12 cellular contexts compared by ENCODE assay signal in the genomic region with DNA sequence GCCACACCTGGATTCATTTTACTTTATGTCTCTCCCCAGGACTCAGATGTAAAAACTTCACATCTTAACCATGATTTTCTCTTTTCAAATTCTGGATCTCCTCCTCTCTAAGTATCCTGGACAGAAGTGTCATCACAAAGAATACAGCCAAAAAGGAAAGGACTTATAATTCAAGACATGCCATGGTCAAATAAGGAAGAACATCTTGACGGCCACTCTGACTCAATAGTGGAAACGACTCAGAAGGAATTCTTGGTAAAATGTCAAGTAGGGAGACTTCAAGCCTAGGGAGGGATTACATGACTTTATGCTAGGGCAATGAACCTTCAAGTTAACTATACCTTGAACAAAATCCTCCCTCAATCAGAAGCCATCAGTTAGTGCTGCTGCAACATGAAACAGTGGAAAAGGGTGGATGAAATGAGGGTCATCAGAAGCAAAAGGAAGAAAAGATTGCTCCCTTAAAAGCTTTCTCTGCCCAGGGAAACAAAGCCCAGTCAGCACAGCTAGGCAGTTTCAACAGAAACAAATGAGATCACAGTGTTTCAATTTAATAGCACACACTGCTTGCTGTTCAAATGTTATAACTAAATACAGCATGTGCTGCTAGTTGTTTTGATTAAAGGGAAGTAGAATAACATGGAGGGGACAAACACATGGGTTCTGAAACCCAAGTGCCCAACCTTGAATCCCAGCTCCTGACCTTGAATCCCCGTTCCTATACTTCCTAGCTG.
DNase-seq lines count a peak whose midpoint lies in the region; ATAC-seq and TF ChIP-seq lines count a peak whose summit lies in the region.
"Had no signal": no experiment of that assay in that cellular context is flagged by ENCODE, and none has a peak within 500 bp of the region (broad histone marks: within the 10 kb centered on the region; RNA-seq: fewer than 3 reads in every experiment).

No MANE protein-coding gene starts in this region.

- no peak overlapping the region for H2AFZ ChIP-seq in H9 (ENCODE audit: low read length)
- H2AFZ ChIP-seq: neural progenitor cell had no signal

- TF ChIP-seq CTCF in breast epithelium (IDR thresholded peaks at IDR 0.05) (no peak), MCF 10A (IDR thresholded peaks at IDR 0.05; ENCODE audit: unreplicated experiment) (no peak), dorsolateral prefrontal cortex (IDR thresholded peaks at IDR 0.05 in 54 of 56, conservative IDR thresholded peaks at IDR 0.05 in 2 of 56; ENCODE audit: low read depth in 1 of 56, partially characterized antibody in 56 of 56) (no peak), H9 (conservative IDR thresholded peaks at IDR 0.05) (no peak)

- no peak overlapping the region for H3K14ac ChIP-seq in H9 (ENCODE audit: insufficient read depth, low read length)

- WGBS in aorta, 2 donors, result 2 to 6% methylated on average over 3 of the region's 3 CpGs
- no CpG with 5 or more reads among the region's 3 CpGs for WGBS in H9 (ENCODE audit: extremely low coverage, insufficient read length, low lambda C conversion rate)

- CTCF ChIA-PET in MCF 10A (lab: Yijun Ruan, JAX), result no interaction called here

- H3K79me2 ChIP-seq in H9 (ENCODE audit: insufficient read depth, low read length), result no peaks in the 10 kb centered on the region

- no peak overlapping the region for H2BK5ac ChIP-seq in H9 (ENCODE audit: insufficient read length, low read length)

- no peak overlapping the region for H3K23ac ChIP-seq in H9 (ENCODE audit: insufficient read length, low read depth, low read length)

- H3K4me1 Mint-ChIP-seq in MCF 10A (ENCODE audit: insufficient read depth, unreplicated experiment), result peaks cover 6% of the 10 kb centered on the region
- H3K4me1 Mint-ChIP-seq in H9, result 0 out of 4 replicates have a peak, but pooled peaks cover 0 to 4% of the 10 kb centered on the region in 2 experiments
- H3K4me1 Mint-ChIP-seq: neural progenitor cell had no signal

- H3T11ph ChIP-seq in H9 (ENCODE audit: low read length), result no peak overlapping the region

- no peaks in the 10 kb centered on the region for H3K23me2 ChIP-seq in H9 (ENCODE audit: insufficient read length, low read depth, low read length, poor library complexity, severe bottlenecking)

- no peak overlapping the region for H3K4me2 ChIP-seq in H9 (ENCODE audit: insufficient read depth, insufficient read length, low read length)
- H3K4me2 ChIP-seq: neural progenitor cell had no signal

- no peak for TF ChIP-seq POLR2A in breast epithelium (IDR thresholded peaks at IDR 0.05)

- no peak overlapping the region for H3K56ac ChIP-seq in H9 (ENCODE audit: insufficient read length, low read depth, low read length)

- H4K20me1 ChIP-seq in H9 (ENCODE audit: control insufficient read depth, insufficient read depth, insufficient read length), result no peaks in the 10 kb centered on the region

- no peak overlapping the region for H2BK120ac ChIP-seq in H9 (ENCODE audit: low read depth, low read length, poor library complexity, severe bottlenecking)

- H4K8ac ChIP-seq in H9 (replicated peaks; ENCODE audit: insufficient read length, low read depth, low read length), result no peak overlapping the region

- ATAC-seq in aorta (ENCODE audit: low FRiP score) (peak; percentile 67), GM19452 (IDR thresholded peaks at IDR 0.05; ENCODE audit: unreplicated experiment) (no peak)

- H3K27me3 ChIP-seq in breast epithelium (no peaks in the 10 kb centered on the region), dorsolateral prefrontal cortex (no peaks in the 10 kb centered on the region), muscle layer of duodenum (ENCODE audit: low read depth, low read length) (no peaks in the 10 kb centered on the region), aorta (ENCODE audit: control insufficient read depth in 1 of 2, insufficient read depth in 2 of 2, low read length in 1 of 2) (no peaks in the 10 kb centered on the region), H9 (ENCODE audit: insufficient read depth, low read length) (no peaks in the 10 kb centered on the region)
- H3K27me3 ChIP-seq: neural progenitor cell had no signal

- H3K27ac Mint-ChIP-seq in MCF 10A (ENCODE audit: low read depth, unreplicated experiment) (no peak overlapping the region), H9 (no peak overlapping the region)
- H3K27ac Mint-ChIP-seq: neural progenitor cell had no signal

- H3K79me1 ChIP-seq in H9 (ENCODE audit: insufficient read depth, low read depth, low read length, poor library complexity, severe bottlenecking), result no peaks in the 10 kb centered on the region

- H2BK12ac ChIP-seq in H9 (ENCODE audit: insufficient read length, low read depth, low read length), result no peak overlapping the region

- POLR2A ChIA-PET in MCF 10A (lab: Yijun Ruan, JAX), result no interaction called here

- intact Hi-C loops in breast epithelium (cut with DNase I; ENCODE audit: low total_unique reads), result no loop called here
- intact Hi-C loops in MCF 10A (cut with micrococcal nuclease), result no loop called here
- intact Hi-C loops in dorsolateral prefrontal cortex (cut with DNase I), result no loop called here
- intact Hi-C loops in aorta (cut with DNase I), result loop anchor here in 1 of 2 donors (5.0 kb wide), 1 partner anchor 35 kb away; no protein-coding TSS in a partner anchor

- no peaks in the 10 kb centered on the region for H3K36me3 Mint-ChIP-seq in MCF 10A (ENCODE audit: insufficient read depth, unreplicated experiment)
- H3K36me3 Mint-ChIP-seq in H9 (ENCODE audit: insufficient read depth in 1 of 3, low read depth in 3 of 3), result peaks cover 0 to 4% (median 0%) of the 10 kb centered on the region in 3 experiments; a peak in 3 of 7 replicates

- H2BK15ac ChIP-seq in H9 (ENCODE audit: low read depth, low read length), result no peak overlapping the region

- H3K9ac ChIP-seq in H9 (ENCODE audit: extremely low read depth, insufficient read length, low read length), result no peak overlapping the region
- H3K9ac ChIP-seq: neural progenitor cell had no signal

- BruUV-seq in MCF 10A (replicated peaks; lab: Mats Ljungman, UMichigan), result no TSS peak

- no peak overlapping the region for H2BK20ac ChIP-seq in H9 (ENCODE audit: low read depth, low read length, poor library complexity, severe bottlenecking)

- DNase-seq in breast epithelium (ENCODE audit: low spot score in 2 of 2), result no peak
- DNase-seq in MCF 10A (ENCODE audit: unreplicated experiment), result no peak
- DNase-seq in dorsolateral prefrontal cortex, result no peak
- DNase-seq in aorta, result no peak
- DNase-seq in H9, result no peak
- DNase-seq in activated naive CD4-positive, alpha-beta T cell treated with Interleukin-2 at 50 U/mL for 16 hours, result no peak
- DNase-seq: activated CD8-positive, alpha-beta memory T cell treated with anti-CD3 and anti-CD28 coated beads, Interleukin-2, amount 50 U/mL, for 48 hours; stimulated activated CD4-positive, alpha-beta T cell treated with anti-CD3 and anti-CD28 coated beads, Interleukin-4, amount 100 ng/mL, for 24 hours had no signal

- H4K5ac ChIP-seq in H9 (ENCODE audit: insufficient read length, low read depth, low read length), result no peak overlapping the region

- no peak overlapping the region for H4K91ac ChIP-seq in H9 (ENCODE audit: insufficient read length, low read depth, low read length)

- no peak overlapping the region for H3K4me3 Mint-ChIP-seq in MCF 10A (ENCODE audit: unreplicated experiment)
- no peak overlapping the region for H3K4me3 Mint-ChIP-seq in H9
- H3K4me3 Mint-ChIP-seq: neural progenitor cell, type B pancreatic cell had no signal

- H3K9me3 Mint-ChIP-seq in MCF 10A (ENCODE audit: unreplicated experiment) (no peaks in the 10 kb centered on the region), H9 (no peaks in the 10 kb centered on the region)
- H3K9me3 Mint-ChIP-seq: neural progenitor cell had no signal

- no peaks in the 10 kb centered on the region for H3K27me3 Mint-ChIP-seq in MCF 10A (ENCODE audit: insufficient read depth, unreplicated experiment)
- H3K27me3 Mint-ChIP-seq in H9 (ENCODE audit: low read depth), result no peaks in the 10 kb centered on the region
- H3K27me3 Mint-ChIP-seq: type B pancreatic cell had no signal

- H3K36me3 ChIP-seq in breast epithelium, result no peaks in the 10 kb centered on the region
- peaks cover 4 to 9% of the 10 kb centered on the region in 2 donors for H3K36me3 ChIP-seq in muscle layer of duodenum (ENCODE audit: control insufficient read depth in 1 of 2, insufficient read depth in 2 of 2, low read length in 2 of 2)
- peaks cover 5% of the 10 kb centered on the region in 2 donors for H3K36me3 ChIP-seq in aorta (ENCODE audit: control insufficient read depth in 1 of 2, insufficient read depth in 2 of 2, low read length in 1 of 2)
- H3K36me3 ChIP-seq: neural progenitor cell had no signal

- no peaks in the 10 kb centered on the region for H3K4me1 ChIP-seq in breast epithelium
- no peaks in the 10 kb centered on the region for H3K4me1 ChIP-seq in muscle layer of duodenum (ENCODE audit: control insufficient read depth in 1 of 2, insufficient read depth in 2 of 2, low read length in 2 of 2)
- peaks cover 5 to 21% of the 10 kb centered on the region in 2 donors for H3K4me1 ChIP-seq in aorta (ENCODE audit: control insufficient read depth in 1 of 2, insufficient read depth in 2 of 2, low read length in 2 of 2)
- no peaks in the 10 kb centered on the region for H3K4me1 ChIP-seq in H9 (ENCODE audit: insufficient read depth, low read length)
- H3K4me1 ChIP-seq: neural progenitor cell had no signal

- H3K27ac ChIP-seq in breast epithelium (peak overlapping the region; percentile 37 to 73), dorsolateral prefrontal cortex (peak overlapping the region in 54 of 59 donors; percentile 0 to 86 (median 68)), muscle layer of duodenum (ENCODE audit: low read length) (peak overlapping the region; percentile 56), aorta (ENCODE audit: low read depth in 1 of 2, low read length in 2 of 2) (peak overlapping the region; percentile 90 to 92), H9 (ENCODE audit: insufficient read length, low read depth, low read length) (no peak overlapping the region)
- H3K27ac ChIP-seq: neural progenitor cell had no signal

- no peak overlapping the region for H2AK5ac ChIP-seq in H9 (ENCODE audit: insufficient read length, low read length)

- H3K4ac ChIP-seq in H9 (ENCODE audit: low read depth, low read length), result no peak overlapping the region

- no peak overlapping the region for H3K18ac ChIP-seq in H9 (ENCODE audit: insufficient read length, low read depth, low read length)

- H3K9me3 ChIP-seq in breast epithelium (no peaks in the 10 kb centered on the region), muscle layer of duodenum (ENCODE audit: control insufficient read depth in 1 of 2, low read length in 2 of 2) (peaks cover 0 to 3% of the 10 kb centered on the region in 2 donors), aorta (ENCODE audit: control insufficient read depth, low read length) (no peaks in the 10 kb centered on the region), H9 (ENCODE audit: control insufficient read depth, low read depth, low read length) (no peaks in the 10 kb centered on the region)

- H3K4me3 ChIP-seq in breast epithelium, result no peak overlapping the region
- H3K4me3 ChIP-seq in dorsolateral prefrontal cortex, result peak overlapping the region in 6 of 59 donors; percentile 5 to 29 (median 16)
- no peak overlapping the region for H3K4me3 ChIP-seq in muscle layer of duodenum (ENCODE audit: low read depth in 1 of 2, low read length in 2 of 2)
- no peak overlapping the region for H3K4me3 ChIP-seq in aorta (ENCODE audit: low read length in 2 of 2)
- H3K4me3 ChIP-seq: neural progenitor cell had no signal
